In the genomic region with DNA sequence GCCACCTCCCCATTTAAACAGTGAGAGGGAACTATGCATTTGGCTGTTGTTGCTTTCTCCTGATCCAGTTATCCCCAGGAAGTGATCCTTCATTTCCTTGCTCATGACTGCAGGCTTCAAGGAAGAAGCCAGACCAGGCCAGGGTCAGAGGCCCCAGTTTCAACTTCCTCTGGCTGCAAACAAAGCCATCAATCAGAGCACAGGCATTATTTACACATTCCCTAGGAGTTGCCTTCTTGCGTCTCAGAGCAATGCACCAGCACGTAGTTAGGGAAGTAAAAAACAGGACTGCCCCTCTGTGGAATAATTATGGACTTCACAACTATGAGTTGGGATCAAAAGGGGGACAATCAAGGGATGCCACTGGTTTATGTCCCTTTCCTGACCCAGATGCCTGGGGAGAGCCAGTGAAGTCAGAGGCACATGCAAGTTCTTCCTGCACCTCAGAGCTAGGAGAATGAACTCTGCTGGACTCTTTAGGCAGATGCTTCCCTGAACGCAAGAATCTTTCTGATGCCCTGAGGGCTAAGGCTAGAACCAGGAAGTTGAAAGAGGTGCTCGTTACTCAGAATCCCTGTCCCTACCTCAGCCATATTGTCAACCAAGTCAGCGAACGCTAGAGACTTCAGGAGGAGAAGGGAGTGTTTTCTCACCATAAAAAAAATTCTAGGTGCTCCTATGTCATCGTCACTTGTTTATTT, we compare ENCODE assay signal across 12 cellular contexts.
DNase-seq lines count a peak whose midpoint lies in the region; ATAC-seq lines count a peak whose summit lies in the region.
"Had no signal": no experiment of that assay in that cellular context is flagged by ENCODE, and none has a peak within 500 bp of the region (broad histone marks: within the 10 kb centered on the region; RNA-seq: fewer than 3 reads in every experiment).

No MANE protein-coding gene starts in this region.

- in situ Hi-C loops in GM23248 (cut with MboI) = no loop called here

- H3K36me3 ChIP-seq in GM23248 (ENCODE audit: low read depth) = no peaks in the 10 kb centered on the region

- no peak overlapping the region for H3K27ac ChIP-seq in GM23248

- 94 to 96% methylated on average over 7 of the region's 7 CpGs for WGBS in GM23248 (ENCODE audit: low coverage in 1 of 2, low lambda C conversion rate in 2 of 2, missing lambda C conversion rate in 2 of 2), 2 experiments

- H3K4me1 ChIP-seq in GM23248 (ENCODE audit: insufficient read depth) = peaks cover 19% of the 10 kb centered on the region

- H3K9ac ChIP-seq in GM23248 = no peak overlapping the region

- intact Hi-C loops in sciatic nerve (cut with DNase I) = no loop called here

- DNase-seq in HT1080 (ENCODE audit: low read depth) (peak; percentile 29), cerebellum (ENCODE audit: low spot score) (peak; percentile 4), kidney tubule cell (ENCODE audit: low spot score) (peak; percentile 33), sciatic nerve (ENCODE audit: low spot score) (no peak), HuH-7 (ENCODE audit: low spot score) (no peak), GM23248 (no peak), NCI-H82 treated with DMSO at 0.1 percent for 48 hours (lab: John Stamatoyannopoulos, UW; ENCODE audit: unreplicated experiment) (no peak)
- DNase-seq: activated CD4-positive, alpha-beta T cell treated with anti-CD3 and anti-CD28 coated beads for 48 hours; cerebellar nuclear complex; NCI-H1092 treated with DMSO at 0.1 percent for 48 hours; NCI-H82 had no signal

- peak; percentile 70 for ATAC-seq in sciatic nerve
- ATAC-seq in HG03442 (IDR thresholded peaks at IDR 0.05; ENCODE audit: unreplicated experiment) = no peak

- peaks cover 15% of the 10 kb centered on the region for H3F3A ChIP-seq in GM23248 (ENCODE audit: insufficient read depth)

- no peaks in the 10 kb centered on the region for H4K20me1 ChIP-seq in GM23248 (ENCODE audit: insufficient read depth)

- H2AFZ ChIP-seq in GM23248 = no peak overlapping the region

- H3K9me2 ChIP-seq in GM23248 (ENCODE audit: insufficient read depth) = no peaks in the 10 kb centered on the region

- no peak overlapping the region for H3K4me3 ChIP-seq in GM23248

- H3K79me2 ChIP-seq in GM23248 (ENCODE audit: insufficient read depth) = no peaks in the 10 kb centered on the region

- H3K9me3 ChIP-seq in GM23248 (ENCODE audit: low read depth) = no peaks in the 10 kb centered on the region

- H3K27me3 ChIP-seq in GM23248 (replicated peaks; ENCODE audit: insufficient read depth) = no peaks in the 10 kb centered on the region

- H3K4me2 ChIP-seq in GM23248 (ENCODE audit: unreplicated experiment) = no peak overlapping the region

Comparison
In these comparisons a context has a peak if more than half of its experiments do, and no peak if none do; other contexts are left out.
1. DNase-seq: peak in HT1080 (single experiment), cerebellum (single experiment) and kidney tubule cell (single experiment); none in sciatic nerve (single experiment), HuH-7 (single experiment), GM23248 (single experiment) and NCI-H82 treated with DMSO at 0.1 percent for 48 hours (single experiment).